3 cellular contexts compared by ENCODE assay signal in genomic region chr17:33785281-33785680, GRCh38.
TF ChIP-seq lines count a peak whose summit lies in the region.

No MANE protein-coding gene starts in this region.

TF ChIP-seq in A549, 52 proteins besides CTCF, POLR2A, EP300 and RAD21:
- no peak for TF ChIP-seq NPAS2 (CRISPR knock-in tag; IDR thresholded peaks at IDR 0.05; ENCODE audit: borderline replicate concordance)
- no peak for TF ChIP-seq PHF8 (IDR thresholded peaks at IDR 0.05; ENCODE audit: borderline replicate concordance, low read depth)
- no peak for TF ChIP-seq MAX (IDR thresholded peaks at IDR 0.05)
- TF ChIP-seq BHLHE40 (IDR thresholded peaks at IDR 0.05; ENCODE audit: low read depth, low read length), result no peak
- TF ChIP-seq HEYL (CRISPR knock-in tag; IDR thresholded peaks at IDR 0.05), result no peak
- TF ChIP-seq CEBPB (IDR thresholded peaks at IDR 0.05), result no peak
- TF ChIP-seq HOXB5 (CRISPR knock-in tag; IDR thresholded peaks at IDR 0.05), result no peak
- no peak for TF ChIP-seq ZSCAN20 (CRISPR knock-in tag; IDR thresholded peaks at IDR 0.05)
- TF ChIP-seq PBX3 (IDR thresholded peaks at IDR 0.05), result no peak
- no peak for TF ChIP-seq GATA3 (IDR thresholded peaks at IDR 0.05; ENCODE audit: borderline replicate concordance)
- TF ChIP-seq RFX5 (IDR thresholded peaks at IDR 0.05), result no peak
- no peak for TF ChIP-seq EHMT2 (IDR thresholded peaks at IDR 0.05; ENCODE audit: low read depth)
- TF ChIP-seq POLR2AphosphoS2 (conservative IDR thresholded peaks at IDR 0.05; ENCODE audit: low read length), result no peak
- TF ChIP-seq HOXB13 (CRISPR knock-in tag; IDR thresholded peaks at IDR 0.05; ENCODE audit: low read depth), result no peak
- no peak for TF ChIP-seq FOSL2 (IDR thresholded peaks at IDR 0.05)
- TF ChIP-seq FOSL2 (CRISPR knock-in tag; IDR thresholded peaks at IDR 0.05), result no peak
- TF ChIP-seq CHD2 (IDR thresholded peaks at IDR 0.05; ENCODE audit: low read length, partially characterized antibody), result no peak
- no peak for TF ChIP-seq TFCP2L1 (CRISPR knock-in tag; IDR thresholded peaks at IDR 0.05)

TF ChIP-seq in K562, 482 proteins besides CTCF, POLR2A, EP300 and RAD21:
- peak; percentile 8 for TF ChIP-seq RBM25 (IDR thresholded peaks at IDR 0.05; ENCODE audit: low read depth, low read length, severe bottlenecking)
- TF ChIP-seq RNF2 (IDR thresholded peaks at IDR 0.05), result no peak
- TF ChIP-seq NRF1 (conservative IDR thresholded peaks at IDR 0.05 in 1 of 2, IDR thresholded peaks at IDR 0.05 in 1 of 2), result no peak
- TF ChIP-seq E2F8 (IDR thresholded peaks at IDR 0.05; ENCODE audit: low read depth, partially characterized antibody), result no peak
- no peak for TF ChIP-seq STAT6 (CRISPR knock-in tag; IDR thresholded peaks at IDR 0.05)

TF ChIP-seq in H1, 55 proteins besides CTCF, POLR2A, EP300 and RAD21:
- TF ChIP-seq TEAD4 (IDR thresholded peaks at IDR 0.05; ENCODE audit: low read depth, low read length) (no peak), CEBPB (IDR thresholded peaks at IDR 0.05; ENCODE audit: low read depth, low read length) (peak; percentile 36; the same call in 1 of the 2 replicates), NRF1 (IDR thresholded peaks at IDR 0.05; ENCODE audit: low read depth, low read length) (no peak)
TF ChIP-seq in H1: peak in this region for 1.
